Comparison of ENCODE assay signal across 8 cellular contexts in the genomic region with DNA sequence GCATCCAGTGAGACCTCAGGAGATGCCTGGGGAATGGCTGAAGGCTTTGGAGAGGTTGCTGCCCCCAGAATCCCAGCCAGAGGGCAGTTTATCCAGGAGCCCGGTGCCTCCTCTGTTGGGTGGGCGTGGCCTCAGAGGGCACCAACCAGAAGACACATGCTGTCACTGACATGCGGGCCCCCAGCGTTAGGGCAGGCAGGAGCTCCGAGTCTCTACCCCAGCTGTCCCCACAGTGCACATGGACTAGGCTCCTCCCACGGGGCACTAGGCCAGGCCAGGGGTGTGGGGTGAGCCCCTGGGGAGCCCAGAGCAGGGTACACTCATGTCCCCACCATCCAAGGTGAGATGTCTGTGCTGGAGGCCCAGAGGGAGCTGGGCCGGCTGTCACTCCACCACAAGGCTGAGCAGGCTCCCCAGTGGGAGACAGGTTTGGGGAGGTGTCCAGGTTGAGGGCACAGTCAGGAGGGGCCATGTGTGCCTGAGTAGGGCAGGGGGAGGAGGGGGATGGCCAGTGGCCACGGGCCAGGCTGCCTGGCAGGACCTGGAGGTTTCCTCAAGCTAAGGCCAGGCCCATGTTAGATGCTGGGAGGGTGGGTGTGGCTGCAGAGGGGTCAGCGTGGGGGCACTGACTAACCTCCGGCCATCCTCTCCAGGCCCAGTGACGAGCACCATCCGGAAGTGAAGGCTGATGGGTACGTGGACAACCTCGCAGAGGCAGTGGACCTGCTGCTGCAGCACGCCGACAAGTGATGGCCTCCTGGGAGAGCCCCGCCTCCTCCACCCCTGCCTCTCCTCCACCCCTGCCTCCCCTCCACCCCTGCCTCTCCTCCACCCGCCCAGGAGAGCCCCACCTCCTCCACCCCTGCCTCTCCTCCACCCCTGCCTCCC.
A peak's percentile ranks its signal among the peaks of the same experiment; 100 is the strongest.
DNase-seq lines count a peak whose midpoint lies in the region; ATAC-seq lines count a peak whose summit lies in the region.

No MANE protein-coding gene starts in this region.

- DNase-seq in stimulated activated CD4-positive, alpha-beta T cell treated with anti-CD3 and anti-CD28 coated beads, Interleukin-15, amount 100 ng/mL, for 24 hours, result peak; percentile 39
- no peak for DNase-seq in stimulated activated CD4-positive, alpha-beta T cell treated with anti-CD3 and anti-CD28 coated beads, Interleukin-2, amount 100 ng/mL, for 48 hours
- DNase-seq in activated T-cell treated with anti-CD3 and anti-CD28 coated beads, Interleukin-2, amount 50 U/mL, for 4 hours, result no peak
- DNase-seq in amniotic stem cell (lab: John Stamatoyannopoulos, UW), result no peak
- no peak for DNase-seq in NCI-H2196 treated with DMSO at 0.1 percent for 48 hours (lab: John Stamatoyannopoulos, UW; ENCODE audit: unreplicated experiment)
- no peak for DNase-seq in GF-D8 (lab: John Stamatoyannopoulos, UW)

- ATAC-seq in activated T-cell treated with anti-CD3 and anti-CD28 coated beads, Interleukin-2, amount 50 U/mL, for 4 hours, result peak; percentile 27 to 40
- no peak for ATAC-seq in GM19035 (IDR thresholded peaks at IDR 0.05; ENCODE audit: unreplicated experiment)

- H3K27me3 ChIP-seq in layer of hippocampus (ENCODE audit: control insufficient read depth, insufficient read depth, low read length), result no peaks in the 10 kb centered on the region

- no peaks in the 10 kb centered on the region for H3K9me3 Mint-ChIP-seq in activated T-cell treated with anti-CD3 and anti-CD28 coated beads, Interleukin-2, amount 50 U/mL, for 4 hours

- H3K36me3 Mint-ChIP-seq in activated T-cell treated with anti-CD3 and anti-CD28 coated beads, Interleukin-2, amount 50 U/mL, for 4 hours (ENCODE audit: insufficient read depth), result peaks cover 4% of the 10 kb centered on the region

- no peaks in the 10 kb centered on the region for H3K27me3 Mint-ChIP-seq in activated T-cell treated with anti-CD3 and anti-CD28 coated beads, Interleukin-2, amount 50 U/mL, for 4 hours (ENCODE audit: low read depth)

- no peak overlapping the region for H3K4me3 Mint-ChIP-seq in activated T-cell treated with anti-CD3 and anti-CD28 coated beads, Interleukin-2, amount 50 U/mL, for 4 hours

- peaks cover 38% of the 10 kb centered on the region for H3K4me1 Mint-ChIP-seq in activated T-cell treated with anti-CD3 and anti-CD28 coated beads, Interleukin-2, amount 50 U/mL, for 4 hours (ENCODE audit: low read depth)

- H3K27ac ChIP-seq in layer of hippocampus (ENCODE audit: low read depth, low read length), result peak overlapping the region; percentile 18
